In genomic region chr2:7725132-7725849, GRCh38 we compare ENCODE assay signal across 9 cellular contexts.
A peak's percentile ranks its signal among the peaks of the same experiment; 100 is the strongest.
DNase-seq lines count a peak whose midpoint lies in the region; ATAC-seq and TF ChIP-seq lines count a peak whose summit lies in the region.
"Had no signal": no experiment of that assay in that cellular context is flagged by ENCODE, and none has a peak within 500 bp of the region (broad histone marks: within the 10 kb centered on the region; RNA-seq: fewer than 3 reads in every experiment).

No MANE protein-coding gene starts in this region.

- H3K27me3 Mint-ChIP-seq in activated naive CD4-positive, alpha-beta T cell treated with anti-CD3 and anti-CD28 coated beads for 36 hours (ENCODE audit: low read depth): no peaks in the 10 kb centered on the region
- H3K27me3 Mint-ChIP-seq in T-helper 1 cell treated with Interleukin-12 subunit alpha and Interleukin-12 subunit beta and Interleukin-4 antibody, amounts not matched to agents 30 μg/mL and 1 μg/mL, for 36 hours (ENCODE audit: low read depth): no peaks in the 10 kb centered on the region

- H3K27me3 ChIP-seq in testis: no peaks in the 10 kb centered on the region

- intact Hi-C loops in activated naive CD4-positive, alpha-beta T cell treated with anti-CD3 and anti-CD28 coated beads for 36 hours (cut with micrococcal nuclease): loop anchor here (1.0 to 5.0 kb wide), 2 partner anchors 298 to 957 kb away; partner anchors contain the start of gene ID2
- intact Hi-C loops in testis (cut with DNase I; ENCODE audit: low total_unique reads): no loop called here

- H3K4me3 ChIP-seq in fibroblast of villous mesenchyme (ENCODE audit: low read depth, low read length) (no peak overlapping the region), testis (no peak overlapping the region)

- H3K36me3 Mint-ChIP-seq in activated naive CD4-positive, alpha-beta T cell treated with anti-CD3 and anti-CD28 coated beads for 36 hours (ENCODE audit: low read depth): no peaks in the 10 kb centered on the region
- peaks cover 58% of the 10 kb centered on the region for H3K36me3 Mint-ChIP-seq in T-helper 1 cell treated with Interleukin-12 subunit alpha and Interleukin-12 subunit beta and Interleukin-4 antibody, amounts not matched to agents 30 μg/mL and 1 μg/mL, for 36 hours (ENCODE audit: low read depth)

- H3K36me3 ChIP-seq in testis (ENCODE audit: low read depth, missing control alignments): no peaks in the 10 kb centered on the region

- H3K27ac ChIP-seq in testis: no peak overlapping the region

- DNase-seq in activated naive CD4-positive, alpha-beta T cell treated with anti-CD3 and anti-CD28 coated beads for 36 hours: peak; percentile 19
- no peak for DNase-seq in activated naive CD4-positive, alpha-beta T cell (lab: John Stamatoyannopoulos, UW)
- DNase-seq in fibroblast of villous mesenchyme (ENCODE audit: low read depth): peak; percentile 17
- DNase-seq in testis: peak; percentile 14
- DNase-seq in NCI-H1436 (lab: John Stamatoyannopoulos, UW): no peak
- DNase-seq in OCI-M1 (lab: John Stamatoyannopoulos, UW): no peak
- DNase-seq: DMS79 treated with DMSO at 0.1 percent for 48 hours had no signal

- peak overlapping the region; percentile 30 for H3K4me3 Mint-ChIP-seq in activated naive CD4-positive, alpha-beta T cell treated with anti-CD3 and anti-CD28 coated beads for 36 hours
- H3K4me3 Mint-ChIP-seq in T-helper 1 cell treated with Interleukin-12 subunit alpha and Interleukin-12 subunit beta and Interleukin-4 antibody, amounts not matched to agents 30 μg/mL and 1 μg/mL, for 36 hours: peak overlapping the region; percentile 94

- CTCF ChIA-PET in activated naive CD4-positive, alpha-beta T cell treated with anti-CD3 and anti-CD28 coated beads for 36 hours (lab: Charles Lee): interaction anchor here (1.2 to 1.7 kb wide), 4 partner anchors 54 to 298 kb away, joined by 4 to 8 read pairs (median 5); no protein-coding TSS in a partner anchor

- peak overlapping the region; percentile 25 for H3K27ac Mint-ChIP-seq in activated naive CD4-positive, alpha-beta T cell treated with anti-CD3 and anti-CD28 coated beads for 36 hours
- peak overlapping the region; percentile 96 for H3K27ac Mint-ChIP-seq in T-helper 1 cell treated with Interleukin-12 subunit alpha and Interleukin-12 subunit beta and Interleukin-4 antibody, amounts not matched to agents 30 μg/mL and 1 μg/mL, for 36 hours

- no peaks in the 10 kb centered on the region for H3K9me3 ChIP-seq in testis

- WGBS in testis, 2 donors: 42 to 45% methylated on average over 10 of the region's 10 CpGs

- no peaks in the 10 kb centered on the region for H3K4me1 ChIP-seq in testis

- TF ChIP-seq POLR2A in testis (IDR thresholded peaks at IDR 0.05): no peak

- H3K9me3 Mint-ChIP-seq in activated naive CD4-positive, alpha-beta T cell treated with anti-CD3 and anti-CD28 coated beads for 36 hours: no peaks in the 10 kb centered on the region
- peaks cover under 1% of the 10 kb centered on the region for H3K9me3 Mint-ChIP-seq in T-helper 1 cell treated with Interleukin-12 subunit alpha and Interleukin-12 subunit beta and Interleukin-4 antibody, amounts not matched to agents 30 μg/mL and 1 μg/mL, for 36 hours

- peaks cover 15% of the 10 kb centered on the region for H3K4me1 Mint-ChIP-seq in activated naive CD4-positive, alpha-beta T cell treated with anti-CD3 and anti-CD28 coated beads for 36 hours (ENCODE audit: low read depth)
- peaks cover 65% of the 10 kb centered on the region for H3K4me1 Mint-ChIP-seq in T-helper 1 cell treated with Interleukin-12 subunit alpha and Interleukin-12 subunit beta and Interleukin-4 antibody, amounts not matched to agents 30 μg/mL and 1 μg/mL, for 36 hours (ENCODE audit: low read depth)

- ATAC-seq in HG03045 (IDR thresholded peaks at IDR 0.05; ENCODE audit: unreplicated experiment): no peak

- no peak for TF ChIP-seq CTCF in fibroblast of villous mesenchyme (IDR thresholded peaks at IDR 0.05; ENCODE audit: insufficient read depth, low read depth, low read length)
- peak in 1 of 3 experiments; percentile 21 for TF ChIP-seq CTCF in testis (IDR thresholded peaks at IDR 0.05)

Comparison
In these comparisons a context has a peak if more than half of its experiments do, and no peak if none do; other contexts are left out.
1. DNase-seq: peak in activated naive CD4-positive, alpha-beta T cell treated with anti-CD3 and anti-CD28 coated beads for 36 hours (single experiment), fibroblast of villous mesenchyme (single experiment) and testis (single experiment); none in activated naive CD4-positive, alpha-beta T cell (0 of 4), NCI-H1436 (single experiment) and OCI-M1 (single experiment).